ENCODE assay signal across 10 cellular contexts in genomic region chr22:49848690-49849160, GRCh38. TPM values are rescaled to one million over a fixed set of nuclear protein-coding genes. Genes with fewer than 3 reads are reported as not detected.
DNase-seq lines count a peak whose midpoint lies in the region; ATAC-seq and TF ChIP-seq lines count a peak whose summit lies in the region.
"Had no signal": no experiment of that assay in that cellular context is flagged by ENCODE, and none has a peak within 500 bp of the region (broad histone marks: within the 10 kb centered on the region; RNA-seq: fewer than 3 reads in every experiment).

No MANE protein-coding gene starts in this region.

- H3K79me1 ChIP-seq in mesendoderm (ENCODE audit: low read length), result no peaks in the 10 kb centered on the region

- ATAC-seq in Right ventricle myocardium inferior (no peak), upper lobe of right lung (no peak), HG02981 (IDR thresholded peaks at IDR 0.05; ENCODE audit: unreplicated experiment) (no peak), GM18907 (IDR thresholded peaks at IDR 0.05; ENCODE audit: unreplicated experiment) (no peak)

- WGBS in mesendoderm (ENCODE audit: extremely low coverage, insufficient coverage, low lambda C conversion rate), result no CpG with 5 or more reads among the region's 51 CpGs

- H3K36me3 ChIP-seq in cardiac muscle cell (no peaks in the 10 kb centered on the region), mesendoderm (ENCODE audit: control insufficient read depth, insufficient read depth, low read length) (no peaks in the 10 kb centered on the region), upper lobe of right lung (no peaks in the 10 kb centered on the region)
- H3K36me3 ChIP-seq: SJSA1 had no signal

- peaks cover 90% of the 10 kb centered on the region for H3K27me3 ChIP-seq in cardiac muscle cell
- peaks cover 49% of the 10 kb centered on the region for H3K27me3 ChIP-seq in mesendoderm (ENCODE audit: insufficient read depth, low read length, poor library complexity)
- H3K27me3 ChIP-seq in upper lobe of right lung, result peaks cover 26% of the 10 kb centered on the region

- H3K9ac ChIP-seq in mesendoderm (ENCODE audit: low read length), result peak overlapping the region; percentile 50

- H2AK5ac ChIP-seq in mesendoderm (ENCODE audit: low read length), result no peak overlapping the region

- no peak overlapping the region for H2BK5ac ChIP-seq in mesendoderm (ENCODE audit: low read length)

- H3K18ac ChIP-seq in mesendoderm (ENCODE audit: low read length), result no peak overlapping the region

- H4K5ac ChIP-seq in mesendoderm (ENCODE audit: low read length), result no peak overlapping the region

- H4K8ac ChIP-seq in mesendoderm (ENCODE audit: low read depth, low read length), result no peak overlapping the region

- H3K27ac ChIP-seq in cardiac muscle cell (no peak overlapping the region), mesendoderm (ENCODE audit: low read depth, low read length) (no peak overlapping the region), upper lobe of right lung (peak overlapping the region; percentile 55)
- H3K27ac ChIP-seq: SJSA1 had no signal

- H2BK15ac ChIP-seq in mesendoderm (replicated peaks; ENCODE audit: low read depth), result no peak overlapping the region

- no peak overlapping the region for H2BK120ac ChIP-seq in mesendoderm (ENCODE audit: low read depth, low read length)

- DNase-seq in cardiac muscle cell (ENCODE audit: low read depth in 1 of 2, low spot score in 1 of 2) (no peak), Right ventricle myocardium inferior (ENCODE audit: missing footprints) (no peak), cardiac fibroblast (ENCODE audit: low read depth in 2 of 2) (no peak), mesendoderm (no peak), upper lobe of right lung (peak; percentile 69), NCI-H1694 (lab: John Stamatoyannopoulos, UW) (no peak)
- DNase-seq: NCI-H1092 treated with DMSO at 0.1 percent for 48 hours had no signal

- no peaks in the 10 kb centered on the region for H3K79me2 ChIP-seq in mesendoderm (ENCODE audit: control insufficient read depth, insufficient read depth, low read length)

- H3K4me1 ChIP-seq in cardiac muscle cell (ENCODE audit: low read depth), result no peaks in the 10 kb centered on the region
- H3K4me1 ChIP-seq in mesendoderm (ENCODE audit: control insufficient read depth, low read depth, low read length), result no peaks in the 10 kb centered on the region
- H3K4me1 ChIP-seq in upper lobe of right lung, result peaks cover 10% of the 10 kb centered on the region

- no peaks in the 10 kb centered on the region for H3K9me3 ChIP-seq in cardiac muscle cell (ENCODE audit: low read depth)
- H3K9me3 ChIP-seq in upper lobe of right lung, result no peaks in the 10 kb centered on the region
- H3K9me3 ChIP-seq: SJSA1 had no signal

- H3K4ac ChIP-seq in mesendoderm (ENCODE audit: low read depth, low read length), result no peak overlapping the region

- H3K4me3 ChIP-seq in cardiac muscle cell (peak overlapping the region; percentile 33), cardiac fibroblast (replicated peaks in 1 of 2; ENCODE audit: low read depth in 2 of 2, low read length in 2 of 2) (peak overlapping the region; percentile 14 to 21), mesendoderm (ENCODE audit: low read length) (no peak overlapping the region), upper lobe of right lung (peak overlapping the region; percentile 53)
- H3K4me3 ChIP-seq: SJSA1 had no signal

- H3K23ac ChIP-seq in mesendoderm (ENCODE audit: low read length), result no peak overlapping the region

- H3K4me2 ChIP-seq in mesendoderm (ENCODE audit: low read length), result peak overlapping the region; percentile 50

- intact Hi-C loops in Right ventricle myocardium inferior (cut with DNase I), result no loop called here
- intact Hi-C loops in upper lobe of right lung (cut with DNase I), result no loop called here

- TF ChIP-seq CTCF in cardiac muscle cell (IDR thresholded peaks at IDR 0.05; ENCODE audit: low read depth, low read length), result no peak
- TF ChIP-seq CTCF in cardiac fibroblast (IDR thresholded peaks at IDR 0.05; ENCODE audit: low read depth, low read length), result no peak
- no peak for TF ChIP-seq CTCF in upper lobe of right lung (IDR thresholded peaks at IDR 0.05)

- peak overlapping the region; percentile 42 for H3K56ac ChIP-seq in mesendoderm (ENCODE audit: low read length)

RNA-seq across cellular contexts. Expression of gene ZBED4, which starts 4.9 kb away (rescaled TPM):
- 11.4 and 18.4 TPM in 2 replicates for total RNA-seq in cardiac muscle cell
- polyA plus RNA-seq in cardiac muscle cell, result 10.6 and 11.1 TPM in 2 replicates
- 4.8 TPM for total RNA-seq in Right ventricle myocardium inferior
- 15.9 TPM for polyA plus RNA-seq in mesendoderm (2013, experiment 1 of 2)
- polyA plus RNA-seq in mesendoderm (2013, experiment 2 of 2), result 16.1 TPM
- 11.8 TPM for total RNA-seq in upper lobe of right lung

RNA-seq across cellular contexts. Expression of gene BRD1, which starts 21.1 kb away (rescaled TPM):
- total RNA-seq in cardiac muscle cell, result 40.9 and 42.9 TPM in 2 replicates
- polyA plus RNA-seq in cardiac muscle cell, result 25.8 and 27.1 TPM in 2 replicates
- 17.5 TPM for total RNA-seq in Right ventricle myocardium inferior
- 14.7 TPM for polyA plus RNA-seq in mesendoderm (2013, experiment 1 of 2)
- polyA plus RNA-seq in mesendoderm (2013, experiment 2 of 2), result 14.5 TPM
- 39.0 TPM for total RNA-seq in upper lobe of right lung
